In genomic region chr9:110214553-110214952, GRCh38 we compare ENCODE assay signal across 21 cellular contexts. TPM values are rescaled to one million over a fixed set of nuclear protein-coding genes. Genes with fewer than 3 reads are reported as not detected.
DNase-seq lines count a peak whose midpoint lies in the region; ATAC-seq and TF ChIP-seq lines count a peak whose summit lies in the region.
"Had no signal": no experiment of that assay in that cellular context is flagged by ENCODE, and none has a peak within 500 bp of the region (broad histone marks: within the 10 kb centered on the region; RNA-seq: fewer than 3 reads in every experiment).

No MANE protein-coding gene starts in this region.

- intact Hi-C loops in MCF 10A (cut with micrococcal nuclease): loop anchor here (10.0 kb wide), 1 partner anchor 640 kb away; no protein-coding TSS in a partner anchor
- intact Hi-C loops in mammary epithelial cell (cut with micrococcal nuclease): no loop called here
- intact Hi-C loops in right lobe of liver (cut with DNase I): no loop called here
- intact Hi-C loops in transverse colon (cut with DNase I; ENCODE audit: low total_unique reads): no loop called here

- no peak overlapping the region for H3K4me3 Mint-ChIP-seq in MCF 10A (ENCODE audit: unreplicated experiment)
- H3K4me3 Mint-ChIP-seq: IgD-negative memory B cell had no signal

- in situ Hi-C loops in mammary epithelial cell (cut with MboI; ENCODE audit: low sequenced_read_pairs in 2 of 2) (no loop called here), transverse colon (cut with MboI; ENCODE audit: low pct_ligation_motif_present in 1 of 4, low pct_unique_long_range_greater_than_20kb in 1 of 4, low sequenced_read_pairs in 3 of 4) (no loop called here)

- CTCF ChIA-PET in MCF 10A (lab: Yijun Ruan, JAX): interaction anchor here (0.7 to 11.9 kb wide), 7 partner anchors 18 to 409 kb away, joined by 3 to 276 read pairs (median 4); no protein-coding TSS in a partner anchor
- CTCF ChIA-PET in mammary epithelial cell (lab: Charles Lee; ENCODE audit: low non-redundant PET): no interaction called here

- whole genome bisulfite sequencing in mammary epithelial cell (ENCODE audit: low coverage, missing lambda C conversion rate): 69% methylated on average over 2 of the region's 2 CpGs
- WGBS in right lobe of liver (ENCODE audit: insufficient coverage, low coverage, low lambda C conversion rate, missing lambda C conversion rate): 35% methylated on average over 2 of the region's 2 CpGs
- WGBS in transverse colon (ENCODE audit: low coverage in 1 of 2), 2 donors: 30 to 35% methylated on average over 2 of the region's 2 CpGs

- no peak overlapping the region for H2AFZ ChIP-seq in mammary epithelial cell (ENCODE audit: low read depth, low read length)
- H2AFZ ChIP-seq: PC-9 had no signal

- DNase-seq in MCF 10A (ENCODE audit: unreplicated experiment) (peak; percentile 21), mammary epithelial cell (no peak), amniotic epithelial cell (ENCODE audit: low read depth) (peak; percentile 37), right lobe of liver (peak in 1 of 3 donors; percentile 58), transverse colon (peak; percentile 23), GOT3 (lab: John Stamatoyannopoulos, UW) (no peak)
- DNase-seq: DMS 273 treated with DMSO at 0.1 percent for 48 hours, H7, NCI-H1092, NCI-H146, NCI-H2081, NCI-H774, PC-9 had no signal

- no peaks in the 10 kb centered on the region for H3K4me1 ChIP-seq in mammary epithelial cell (ENCODE audit: insufficient read depth, low read length)
- H3K4me1 ChIP-seq in right lobe of liver: peaks cover 0 to 47% (median 20%) of the 10 kb centered on the region in 4 donors
- H3K4me1 ChIP-seq in transverse colon: peaks cover 5 to 43% (median 9%) of the 10 kb centered on the region in 4 donors

- no peaks in the 10 kb centered on the region for H3K79me2 ChIP-seq in mammary epithelial cell (ENCODE audit: insufficient read depth, low read length)

- BruUV-seq in MCF 10A (replicated peaks; lab: Mats Ljungman, UMichigan) (no TSS peak), mammary epithelial cell (replicated peaks; lab: Mats Ljungman, UMichigan) (no TSS peak)

- H3K36me3 ChIP-seq in mammary epithelial cell (ENCODE audit: insufficient read depth, low read length) (no peaks in the 10 kb centered on the region), right lobe of liver (no peaks in the 10 kb centered on the region), transverse colon (no peaks in the 10 kb centered on the region)

- H4K20me1 ChIP-seq in mammary epithelial cell (ENCODE audit: insufficient read depth, low read length): no peaks in the 10 kb centered on the region

- H3K27me3 ChIP-seq in mammary epithelial cell (ENCODE audit: insufficient read depth, low read length) (no peaks in the 10 kb centered on the region), right lobe of liver (no peaks in the 10 kb centered on the region), transverse colon (no peaks in the 10 kb centered on the region)

- dilution Hi-C loops in mammary epithelial cell (cut with HindIII; ENCODE audit: low sequenced_read_pairs): no loop called here

- no peaks in the 10 kb centered on the region for H3K27me3 Mint-ChIP-seq in MCF 10A (ENCODE audit: insufficient read depth, unreplicated experiment)
- H3K27me3 Mint-ChIP-seq: IgD-negative memory B cell had no signal

- H3K9me3 ChIP-seq in mammary epithelial cell (replicated peaks; ENCODE audit: insufficient read depth, low read length): no peaks in the 10 kb centered on the region
- H3K9me3 ChIP-seq in right lobe of liver: no peaks in the 10 kb centered on the region
- no peaks in the 10 kb centered on the region for H3K9me3 ChIP-seq in transverse colon

- POLR2A ChIA-PET in MCF 10A (lab: Yijun Ruan, JAX): interaction anchor here (0.9 to 2.6 kb wide), 7 partner anchors 12 to 44 kb away, joined by 3 to 10 read pairs (median 4); partner anchors contain the start of gene TXN

- no peak overlapping the region for H3K4me2 ChIP-seq in mammary epithelial cell (ENCODE audit: insufficient read depth, low read depth, low read length)
- H3K4me2 ChIP-seq: PC-9 had no signal

- no peak for TF ChIP-seq EP300 in transverse colon (IDR thresholded peaks at IDR 0.05; ENCODE audit: low read depth)

- H3K27ac Mint-ChIP-seq in MCF 10A (ENCODE audit: low read depth, unreplicated experiment): peak overlapping the region; percentile 69
- H3K27ac Mint-ChIP-seq: IgD-negative memory B cell had no signal

- peaks cover 11% of the 10 kb centered on the region for H3K4me1 Mint-ChIP-seq in MCF 10A (ENCODE audit: insufficient read depth, unreplicated experiment)

- H3K27ac ChIP-seq in mammary epithelial cell (ENCODE audit: insufficient read depth, low read depth, low read length) (no peak overlapping the region), right lobe of liver (peak overlapping the region in 1 of 3 donors; percentile 67), transverse colon (peak overlapping the region in 2 of 4 donors; percentile 44 to 54)
- H3K27ac ChIP-seq: 22Rv1, PC-9 had no signal

- H3K9me3 Mint-ChIP-seq in MCF 10A (ENCODE audit: unreplicated experiment): no peaks in the 10 kb centered on the region
- H3K9me3 Mint-ChIP-seq: IgD-negative memory B cell had no signal

- no peak overlapping the region for H3K9ac ChIP-seq in mammary epithelial cell (ENCODE audit: insufficient read depth, low read length)

- TF ChIP-seq POLR2A in right lobe of liver (IDR thresholded peaks at IDR 0.05) (no peak), transverse colon (IDR thresholded peaks at IDR 0.05) (no peak)

- H3K4me3 ChIP-seq in mammary epithelial cell (replicated peaks in 1 of 3; ENCODE audit: insufficient read depth in 1 of 3, low read depth in 2 of 3, low read length in 3 of 3) (no peak overlapping the region), right lobe of liver (no peak overlapping the region), transverse colon (no peak overlapping the region)
- H3K4me3 ChIP-seq: PC-9 had no signal

- ATAC-seq in right lobe of liver: peak in 3 of 4 donors; percentile 41 to 49 (median 44)
- no peak for ATAC-seq in HG03196 (IDR thresholded peaks at IDR 0.05; ENCODE audit: unreplicated experiment)
- ATAC-seq in esophagus mucosa: no peak

- no peaks in the 10 kb centered on the region for H3K36me3 Mint-ChIP-seq in MCF 10A (ENCODE audit: insufficient read depth, unreplicated experiment)
- H3K36me3 Mint-ChIP-seq: IgD-negative memory B cell had no signal

- TF ChIP-seq CTCF in MCF 10A (IDR thresholded peaks at IDR 0.05; ENCODE audit: unreplicated experiment): no peak
- TF ChIP-seq CTCF in mammary epithelial cell (conservative IDR thresholded peaks at IDR 0.05 in 1 of 2, IDR thresholded peaks at IDR 0.05 in 1 of 2; ENCODE audit: extremely low read depth in 1 of 2, insufficient read depth in 1 of 2, low read depth in 1 of 2, low read length in 2 of 2): no peak
- TF ChIP-seq CTCF in right lobe of liver (IDR thresholded peaks at IDR 0.05): no peak
- no peak for TF ChIP-seq CTCF in transverse colon (IDR thresholded peaks at IDR 0.05)

RNA-seq across cellular contexts. Expression of gene C9orf152, which starts 6.6 kb away (rescaled TPM):
- total RNA-seq in MCF 10A (2022): not detected in 2 replicates
- total RNA-seq in mammary epithelial cell: not detected
- not detected for polyA plus RNA-seq in mammary epithelial cell
- not detected for polyA minus RNA-seq in mammary epithelial cell
- 1 to 10 TPM in 2 of 6 experiments, under 1 TPM in 2, not detected in 2; 0.06 to 3.5 (median 0.74) TPM for total RNA-seq in right lobe of liver
- 10 to 100 TPM in 3 of 4 donors, 1 to 10 TPM in 1; 9.7 to 31.4 (median 16.7) TPM for total RNA-seq in transverse colon
- 0.60 TPM for total RNA-seq in esophagus mucosa
- total RNA-seq: Daoy, H7, NCI-H460, SK-MEL-5 had no signal
- polyA plus RNA-seq: BJ, IgD-negative memory B cell had no signal

RNA-seq across cellular contexts. Expression of gene TXN, which starts 41.8 kb away (rescaled TPM):
- total RNA-seq in MCF 10A (2022) (349 TPM in 2 replicates), mammary epithelial cell (100 to 1,000 TPM; 337 to 532 TPM), right lobe of liver (100 to 1,000 TPM; 125 to 287 (median 216) TPM), transverse colon (100 to 1,000 TPM in 3 of 4 donors, 10 to 100 TPM in 1; 52.4 to 275 (median 182) TPM), esophagus mucosa (647 TPM)
- polyA plus RNA-seq in mammary epithelial cell: 760 TPM
- 135 TPM for polyA minus RNA-seq in mammary epithelial cell

Comparison
In these comparisons a context has a peak if more than half of its experiments do, and no peak if none do; other contexts are left out.
1. DNase-seq: peak in MCF 10A (single experiment), amniotic epithelial cell (single experiment) and transverse colon (single experiment); none in mammary epithelial cell (single experiment) and GOT3 (single experiment).
2. ATAC-seq: peak in right lobe of liver (3 of 4); none in HG03196 (single experiment) and esophagus mucosa (single experiment).